ENCODE assay signal across 8 cellular contexts in genomic region chr3:197750863-197751737, GRCh38. TPM values are rescaled to one million over a fixed set of nuclear protein-coding genes. Genes with fewer than 3 reads are reported as not detected.
DNase-seq lines count a peak whose midpoint lies in the region; ATAC-seq and TF ChIP-seq lines count a peak whose summit lies in the region.

No MANE protein-coding gene starts in this region.

- peaks cover 4% of the 10 kb centered on the region for H3K36me3 Mint-ChIP-seq in activated CD4-positive, alpha-beta memory T cell treated with anti-CD3 and anti-CD28 coated beads for 36 hours

- no peaks in the 10 kb centered on the region for H3K36me3 ChIP-seq in mucosa of descending colon (ENCODE audit: low read depth)

- TF ChIP-seq CTCF in LNCaP clone FGC (IDR thresholded peaks at IDR 0.05; ENCODE audit: control insufficient read depth, extremely low read depth, insufficient read depth): no peak
- TF ChIP-seq CTCF in mucosa of descending colon (IDR thresholded peaks at IDR 0.05): no peak

- CTCF ChIA-PET in activated CD4-positive, alpha-beta memory T cell treated with anti-CD3 and anti-CD28 coated beads for 36 hours (lab: Charles Lee): interaction anchor here (0.6 to 1.3 kb wide), 3 partner anchors 16 to 290 kb away, joined by 3 to 8 read pairs (median 3); no protein-coding TSS in a partner anchor

- POLR2A ChIA-PET in activated CD4-positive, alpha-beta memory T cell treated with anti-CD3 and anti-CD28 coated beads for 36 hours (lab: Charles Lee): interaction anchor here (2.0 kb wide), 1 partner anchor 40 kb away, joined by 6 read pairs; the partner anchor contains the start of gene LRCH3

- H3K4me3 Mint-ChIP-seq in activated CD4-positive, alpha-beta memory T cell treated with anti-CD3 and anti-CD28 coated beads for 36 hours: peak overlapping the region; percentile 98

- ATAC-seq in mucosa of descending colon (peak; percentile 13), GM21390 (IDR thresholded peaks at IDR 0.05; ENCODE audit: unreplicated experiment) (no peak)

- H3K27me3 Mint-ChIP-seq in activated CD4-positive, alpha-beta memory T cell treated with anti-CD3 and anti-CD28 coated beads for 36 hours: no peaks in the 10 kb centered on the region

- H3K9me3 Mint-ChIP-seq in activated CD4-positive, alpha-beta memory T cell treated with anti-CD3 and anti-CD28 coated beads for 36 hours: no peaks in the 10 kb centered on the region

- peaks cover 38% of the 10 kb centered on the region for H3K4me1 Mint-ChIP-seq in activated CD4-positive, alpha-beta memory T cell treated with anti-CD3 and anti-CD28 coated beads for 36 hours (ENCODE audit: low read depth)

- H3K4me3 ChIP-seq in LNCaP clone FGC (ENCODE audit: low read depth, low read length): peak overlapping the region; percentile 76
- H3K4me3 ChIP-seq in mucosa of descending colon: peak overlapping the region; percentile 81

- peak overlapping the region; percentile 87 for H3K27ac ChIP-seq in epithelial cell of prostate

- no peaks in the 10 kb centered on the region for H3K9me3 ChIP-seq in mucosa of descending colon

- peak overlapping the region; percentile 92 for H3K27ac Mint-ChIP-seq in activated CD4-positive, alpha-beta memory T cell treated with anti-CD3 and anti-CD28 coated beads for 36 hours

- peaks cover 15% of the 10 kb centered on the region for H3K4me1 ChIP-seq in mucosa of descending colon (ENCODE audit: low read depth)

- intact Hi-C loops in activated CD4-positive, alpha-beta memory T cell treated with anti-CD3 and anti-CD28 coated beads for 36 hours (cut with micrococcal nuclease): loop anchor here (1.0 to 2.0 kb wide), 2 partner anchors 39 to 42 kb away; no protein-coding TSS in a partner anchor
- intact Hi-C loops in mucosa of descending colon (cut with DNase I, micrococcal nuclease): no loop called here

- DNase-seq in EH (ENCODE audit: low read depth): peak; percentile 56
- no peak for DNase-seq in LNCaP clone FGC (ENCODE audit: low read depth)
- DNase-seq in activated CD4-positive, alpha-beta memory T cell treated with anti-CD3 and anti-CD28 coated beads for 36 hours: peak; percentile 69
- DNase-seq in epithelial cell of prostate (ENCODE audit: low read depth, low spot score): no peak
- peak; percentile 55 to 73 (median 66) for DNase-seq in mucosa of descending colon
- DNase-seq in superior temporal gyrus (ENCODE audit: extremely low spot score): peak; percentile 53
- DNase-seq in hippocampal formation (lab: John Stamatoyannopoulos, UW): no peak

RNA-seq across cellular contexts. Expression of gene FYTTD1, which starts 1.4 kb away (rescaled TPM):
- 10 to 100 TPM; 35.5 to 39.9 TPM for total RNA-seq in activated CD4-positive, alpha-beta memory T cell treated with anti-CD3 and anti-CD28 coated beads for 36 hours
- 10 to 100 TPM; 25.1 to 67.2 (median 30.6) TPM for total RNA-seq in mucosa of descending colon

RNA-seq across cellular contexts. Expression of gene RUBCN, which starts 14.4 kb away (rescaled TPM):
- total RNA-seq in activated CD4-positive, alpha-beta memory T cell treated with anti-CD3 and anti-CD28 coated beads for 36 hours: 10 to 100 TPM; 32.9 to 33.3 TPM
- total RNA-seq in mucosa of descending colon: 10 to 100 TPM; 18.8 to 27.6 (median 23.5) TPM

RNA-seq across cellular contexts. Expression of gene LRCH3, which starts 40.0 kb away (rescaled TPM):
- 10 to 100 TPM; 50.1 to 51.1 TPM for total RNA-seq in activated CD4-positive, alpha-beta memory T cell treated with anti-CD3 and anti-CD28 coated beads for 36 hours
- 10 to 100 TPM; 33.3 to 57.6 (median 46.0) TPM for total RNA-seq in mucosa of descending colon

Comparison
In these comparisons a context has a peak if more than half of its experiments do, and no peak if none do; other contexts are left out.
1. DNase-seq: peak in EH (single experiment), activated CD4-positive, alpha-beta memory T cell treated with anti-CD3 and anti-CD28 coated beads for 36 hours (single experiment), mucosa of descending colon (3 of 3) and superior temporal gyrus (single experiment); none in LNCaP clone FGC (single experiment), epithelial cell of prostate (single experiment) and hippocampal formation (0 of 2).